In the genomic region with DNA sequence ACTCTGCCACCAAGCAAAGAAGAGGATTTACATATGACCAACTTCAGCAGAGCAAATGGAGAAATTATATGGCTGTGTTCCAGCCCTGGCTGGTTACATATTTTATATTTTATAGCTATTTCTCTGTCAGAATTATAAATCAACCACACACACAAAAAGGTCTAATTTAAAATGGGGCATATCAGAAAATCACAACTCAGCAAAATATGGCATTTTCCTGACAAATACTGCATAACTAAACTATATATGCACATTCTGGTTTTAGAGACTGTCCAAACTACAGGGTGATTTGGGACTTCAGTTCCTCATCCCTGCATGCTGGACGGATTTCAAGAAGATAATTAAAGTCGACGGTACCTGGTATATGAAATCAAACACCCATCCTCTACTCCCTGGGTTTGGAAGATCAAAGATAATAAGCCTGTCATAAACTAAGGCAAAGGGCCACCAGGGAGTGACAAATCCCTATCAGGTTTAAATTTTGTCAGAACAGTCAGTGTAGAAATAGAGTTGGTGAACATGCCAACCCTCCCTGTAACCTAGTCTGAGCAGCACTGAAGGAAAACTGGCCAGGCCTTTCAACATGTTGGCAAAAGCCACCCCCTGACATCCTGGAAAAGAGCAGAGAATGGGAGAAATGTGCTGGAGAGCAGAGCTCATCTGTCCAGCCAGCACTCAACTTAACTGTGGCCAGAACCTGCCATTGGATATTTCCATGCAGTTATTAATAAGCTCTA, we compare ENCODE assay signal across 31 cellular contexts.
DNase-seq lines count a peak whose midpoint lies in the region; ATAC-seq, FAIRE-seq and TF ChIP-seq lines count a peak whose summit lies in the region.
"Had no signal": no experiment of that assay in that cellular context is flagged by ENCODE, and none has a peak within 500 bp of the region (broad histone marks: within the 10 kb centered on the region; RNA-seq: fewer than 3 reads in every experiment).

No MANE protein-coding gene starts in this region.

- no peak overlapping the region for H3K56ac ChIP-seq in IMR-90 (ENCODE audit: extremely low read depth, insufficient read depth, low read length)

- TF ChIP-seq EP300 in HepG2 (IDR thresholded peaks at IDR 0.05; ENCODE audit: low read depth in 2 of 2, low read length in 2 of 2) (no peak), HepG2 (CRISPR knock-in tag; IDR thresholded peaks at IDR 0.05; ENCODE audit: borderline replicate concordance) (no peak)

- H4K8ac ChIP-seq in IMR-90 (ENCODE audit: low read depth in 2 of 2, low read length in 2 of 2): no peak overlapping the region

- no peak overlapping the region for H3K4ac ChIP-seq in IMR-90 (ENCODE audit: low read depth, low read length)

- CTCF ChIA-PET in IMR-90 (lab: Yijun Ruan, JAX): interaction anchor here (0.6 kb wide), 2 partner anchors 15 to 63 kb away, joined by 3 to 4 read pairs; no protein-coding TSS in a partner anchor
- CTCF ChIA-PET in HepG2 (lab: Yijun Ruan, JAX; ENCODE audit: low intra/inter-chr PET ratio, low total read pairs): no interaction called here
- CTCF ChIA-PET in CD4-positive, alpha-beta T cell (lab: Charles Lee): no interaction called here

- H3K9me3 ChIP-seq in IMR-90 (ENCODE audit: control insufficient read depth, insufficient read depth, low read length) (no peaks in the 10 kb centered on the region), HepG2 (ENCODE audit: low read length) (no peaks in the 10 kb centered on the region)
- no peaks in the 10 kb centered on the region for H3K9me3 ChIP-seq in CD4-positive, alpha-beta T cell (ENCODE audit: control insufficient read depth, low read length)
- H3K9me3 ChIP-seq: BLaER1, lower lobe of right lung, right atrium auricular region, SK-N-SH, transverse colon had no signal

- BruUV-seq in IMR-90 (replicated peaks; lab: Mats Ljungman, UMichigan) (no TSS peak), HepG2 (replicated peaks; lab: Mats Ljungman, UMichigan) (no TSS peak)

- H3K9ac ChIP-seq in IMR-90 (ENCODE audit: low read depth, low read length) (no peak overlapping the region), HepG2 (ENCODE audit: insufficient read depth, low read depth, low read length) (no peak overlapping the region)
- H3K9ac ChIP-seq: BLaER1, SK-N-SH had no signal

- WGBS in IMR-90 (ENCODE audit: extremely low coverage in 2 of 2, insufficient read length in 1 of 2), 2 experiments: no CpG with 5 or more reads among the region's 3 CpGs
- 89% methylated on average over 3 of the region's 3 CpGs for WGBS in HepG2 (ENCODE audit: low lambda C conversion rate)

- TF ChIP-seq CTCF in IMR-90 (conservative IDR thresholded peaks at IDR 0.05; ENCODE audit: low read depth, low read length) (no peak), VCaP (conservative IDR thresholded peaks at IDR 0.05) (peak; percentile 12; the same call in 1 of the 2 replicates), HepG2 (CRISPR knock-in tag; IDR thresholded peaks at IDR 0.05) (no peak), endothelial cell (IDR thresholded peaks at IDR 0.05; ENCODE audit: unreplicated experiment) (no peak)
- TF ChIP-seq CTCF in CD4-positive, alpha-beta T cell (IDR thresholded peaks at IDR 0.05): no peak

- H3K4me2 ChIP-seq in IMR-90 (ENCODE audit: low read depth, low read length) (no peak overlapping the region), HepG2 (ENCODE audit: low read depth, low read length) (no peak overlapping the region)
- H3K4me2 ChIP-seq: BLaER1, SK-N-SH had no signal

- no peak overlapping the region for H2AFZ ChIP-seq in IMR-90 (replicated peaks; ENCODE audit: low read length, poor library complexity)
- no peak overlapping the region for H2AFZ ChIP-seq in HepG2 (ENCODE audit: low read length)

- in situ Hi-C loops in IMR-90 (cut with MboI; ENCODE audit: low sequenced_read_pairs) (no loop called here), HepG2 (cut with HindIII; ENCODE audit: extremely low pct_ligation_motif_present, low pct_unique_long_range_greater_than_20kb) (no loop called here)

- H3K23ac ChIP-seq in IMR-90 (ENCODE audit: low read depth, low read length): no peak overlapping the region

- no peaks in the 10 kb centered on the region for H3K79me2 ChIP-seq in HepG2 (ENCODE audit: insufficient read depth, low read length)

- no peak overlapping the region for H2BK120ac ChIP-seq in IMR-90 (ENCODE audit: low read depth, low read length)

- H3K4me1 ChIP-seq in IMR-90 (ENCODE audit: control insufficient read depth, insufficient read depth, low read length) (no peaks in the 10 kb centered on the region), HepG2 (ENCODE audit: insufficient read depth, low read length) (peaks cover 47% of the 10 kb centered on the region)
- H3K4me1 ChIP-seq: BLaER1, right atrium auricular region had no signal

- no peaks in the 10 kb centered on the region for H3K9me1 ChIP-seq in IMR-90 (ENCODE audit: insufficient read depth, low read length)

- dilution Hi-C loops in IMR-90 (cut with HindIII; ENCODE audit: low sequenced_read_pairs, unreplicated experiment): no loop called here

- H3K4me3 ChIP-seq in IMR-90 (ENCODE audit: insufficient read depth, low read depth, low read length) (no peak overlapping the region), HepG2 (replicated peaks in 1 of 3; ENCODE audit: insufficient read depth in 1 of 3, low read depth in 2 of 3, low read length in 3 of 3) (no peak overlapping the region)
- H3K4me3 ChIP-seq: BLaER1, heart right ventricle, lower lobe of right lung, right atrium auricular region, transverse colon had no signal

- H2BK5ac ChIP-seq in IMR-90 (ENCODE audit: low read depth, low read length, poor library complexity, severe bottlenecking): no peak overlapping the region

- no peak overlapping the region for H2AK5ac ChIP-seq in IMR-90 (ENCODE audit: low read depth, low read length)

- H4K20me1 ChIP-seq in IMR-90 (ENCODE audit: insufficient read depth, low read length) (no peaks in the 10 kb centered on the region), HepG2 (ENCODE audit: insufficient read depth, low read length) (no peaks in the 10 kb centered on the region)
- H4K20me1 ChIP-seq: BLaER1 had no signal

- peaks cover 11% of the 10 kb centered on the region for H3K4me1 Mint-ChIP-seq in endothelial cell (ENCODE audit: unreplicated experiment)
- peaks cover 23% of the 10 kb centered on the region for H3K4me1 Mint-ChIP-seq in CD4-positive, alpha-beta T cell (ENCODE audit: low read depth)
- H3K4me1 Mint-ChIP-seq: activated CD8-positive, alpha-beta memory T cell treated with anti-CD3 and anti-CD28 coated beads, Interleukin-2, amount 10 ng/mL, durations not matched to agents 7 days and 5 days had no signal

- no peak overlapping the region for H2BK15ac ChIP-seq in IMR-90 (ENCODE audit: low read depth, low read length)

- no peak overlapping the region for H2BK20ac ChIP-seq in IMR-90 (ENCODE audit: low read depth, low read length)

- POLR2A ChIA-PET in IMR-90 (lab: Charles Lee; ENCODE audit: unreplicated experiment) (no interaction called here), HepG2 (lab: Yijun Ruan, JAX) (no interaction called here)
- POLR2A ChIA-PET in CD4-positive, alpha-beta T cell (lab: Charles Lee): no interaction called here

- no peak overlapping the region for H3K4me3 Mint-ChIP-seq in endothelial cell (ENCODE audit: unreplicated experiment)
- H3K4me3 Mint-ChIP-seq in CD4-positive, alpha-beta T cell: no peak overlapping the region
- H3K4me3 Mint-ChIP-seq: activated CD8-positive, alpha-beta memory T cell treated with anti-CD3 and anti-CD28 coated beads, Interleukin-2, amount 10 ng/mL, durations not matched to agents 7 days and 5 days; activated naive CD8-positive, alpha-beta T cell treated with anti-CD3 and anti-CD28 coated beads, Interleukin-2, amount 50 U/mL, for 24 hours; activated T-cell treated with anti-CD3 and anti-CD28 coated beads, Interleukin-2, amount 50 U/mL, for 4 hours; dendritic cell treated with granulocyte-macrophage colony-stimulating factor and Interleukin-4, amounts not matched to agents 40 ng/mL and 50 ng/mL, for 4 days; natural killer cell; T-helper 1 cell treated with Interleukin-12 subunit alpha and Interleukin-12 subunit beta and Interleukin-4 antibody, amounts not matched to agents 30 μg/mL and 1 μg/mL, for 36 hours had no signal

- H4K91ac ChIP-seq in IMR-90 (ENCODE audit: insufficient read depth, low read depth, low read length): no peak overlapping the region

- no peak overlapping the region for H4K5ac ChIP-seq in IMR-90 (ENCODE audit: low read depth, low read length)

- DNase-seq in IMR-90 (no peak), HepG2 (ENCODE audit: low spot score) (no peak), sciatic nerve (ENCODE audit: low spot score) (no peak), endothelial cell (ENCODE audit: low spot score) (no peak), occipital lobe (lab: John Stamatoyannopoulos, UW) (no peak)
- DNase-seq in CD4-positive, alpha-beta T cell: no peak
- DNase-seq: activated CD4-positive, alpha-beta T cell treated with anti-CD3 and anti-CD28 coated beads, Interleukin-2, amount 50 U/mL, for 1 hour; activated CD4-positive, CD25-positive, alpha-beta regulatory T cell; activated CD8-positive, alpha-beta memory T cell treated with anti-CD3 and anti-CD28 coated beads, Interleukin-2, amount 10 ng/mL, durations not matched to agents 7 days and 5 days; activated naive CD8-positive, alpha-beta T cell treated with anti-CD3 and anti-CD28 coated beads, Interleukin-2, amount 50 U/mL, for 24 hours; activated T-cell treated with anti-CD3 and anti-CD28 coated beads, Interleukin-2, amount 50 U/mL, for 4 hours; DMS153; foreskin fibroblast; heart right ventricle; Kasumi-1; lower lobe of right lung; natural killer cell; NCI-H1694; NCI-H2171; NCI-H524; PC-3; SK-N-SH; stimulated activated CD4-positive, alpha-beta T cell treated with anti-CD3 and anti-CD28 coated beads, Interleukin-4, amount 100 ng/mL, for 24 hours; transverse colon had no signal

- FAIRE-seq in HepG2 (lab: Jason Lieb, UNC): no peak

- no peak overlapping the region for H3K18ac ChIP-seq in IMR-90 (ENCODE audit: low read depth, low read length)

- H3K27ac ChIP-seq in IMR-90 (ENCODE audit: insufficient read depth, low read length) (no peak overlapping the region), VCaP (peak overlapping the region; percentile 24; the same call in 1 of the 2 replicates), HepG2 (ENCODE audit: extremely low read length, insufficient read depth, low read length) (no peak overlapping the region)
- no peak overlapping the region for H3K27ac ChIP-seq in CD4-positive, alpha-beta T cell (ENCODE audit: low read depth, low read length)
- H3K27ac ChIP-seq: BLaER1, heart right ventricle, lower lobe of right lung, right atrium auricular region had no signal

- H3K27me3 ChIP-seq in IMR-90 (ENCODE audit: control insufficient read depth, insufficient read depth, low read length) (peaks cover 25% of the 10 kb centered on the region), HepG2 (ENCODE audit: control insufficient read depth in 1 of 2, insufficient read depth in 2 of 2, low read length in 2 of 2) (no peaks in the 10 kb centered on the region)
- no peaks in the 10 kb centered on the region for H3K27me3 ChIP-seq in CD4-positive, alpha-beta T cell (ENCODE audit: control insufficient read depth, insufficient read depth, low read length)
- H3K27me3 ChIP-seq: BLaER1, heart right ventricle, right atrium auricular region, transverse colon had no signal

- no peak overlapping the region for H2AK9ac ChIP-seq in IMR-90 (replicated peaks; ENCODE audit: low read depth, low read length, poor library complexity)

- H3K36me3 Mint-ChIP-seq in endothelial cell (ENCODE audit: low read depth, unreplicated experiment): no peaks in the 10 kb centered on the region
- H3K36me3 Mint-ChIP-seq in CD4-positive, alpha-beta T cell (ENCODE audit: low read depth): no peaks in the 10 kb centered on the region
- H3K36me3 Mint-ChIP-seq: activated CD8-positive, alpha-beta memory T cell treated with anti-CD3 and anti-CD28 coated beads, Interleukin-2, amount 10 ng/mL, durations not matched to agents 7 days and 5 days; natural killer cell had no signal

- H3K9me3 Mint-ChIP-seq in endothelial cell (ENCODE audit: unreplicated experiment): no peaks in the 10 kb centered on the region
- no peaks in the 10 kb centered on the region for H3K9me3 Mint-ChIP-seq in CD4-positive, alpha-beta T cell
- H3K9me3 Mint-ChIP-seq: activated naive CD8-positive, alpha-beta T cell treated with anti-CD3 and anti-CD28 coated beads, Interleukin-2, amount 50 U/mL, for 24 hours; activated T-cell treated with anti-CD3 and anti-CD28 coated beads, Interleukin-2, amount 50 U/mL, for 4 hours; dendritic cell treated with granulocyte-macrophage colony-stimulating factor and Interleukin-4, amounts not matched to agents 40 ng/mL and 50 ng/mL, for 4 days; natural killer cell; T-helper 1 cell treated with Interleukin-12 subunit alpha and Interleukin-12 subunit beta and Interleukin-4 antibody, amounts not matched to agents 30 μg/mL and 1 μg/mL, for 36 hours had no signal

- H3K14ac ChIP-seq in IMR-90 (replicated peaks; ENCODE audit: low read depth, low read length): no peak overlapping the region

- TF ChIP-seq POLR2A in IMR-90 (IDR thresholded peaks at IDR 0.05; ENCODE audit: low read depth, low read length) (no peak), HepG2 (IDR thresholded peaks at IDR 0.05; ENCODE audit: insufficient read depth in 1 of 2, low read depth in 2 of 2, low read length in 2 of 2) (no peak)

- H3K27me3 Mint-ChIP-seq in endothelial cell (ENCODE audit: unreplicated experiment): no peaks in the 10 kb centered on the region
- H3K27me3 Mint-ChIP-seq in CD4-positive, alpha-beta T cell: no peaks in the 10 kb centered on the region
- H3K27me3 Mint-ChIP-seq: dendritic cell treated with granulocyte-macrophage colony-stimulating factor and Interleukin-4, amounts not matched to agents 40 ng/mL and 50 ng/mL, for 4 days had no signal

- TF ChIP-seq RAD21 in IMR-90 (IDR thresholded peaks at IDR 0.05; ENCODE audit: low read length): no peak
- TF ChIP-seq RAD21 in HepG2 (CRISPR knock-in tag; IDR thresholded peaks at IDR 0.05): no peak

- no peaks in the 10 kb centered on the region for H3K79me1 ChIP-seq in IMR-90 (ENCODE audit: low read depth in 1 of 2, low read length in 2 of 2)

- no peak overlapping the region for H3K27ac Mint-ChIP-seq in endothelial cell (ENCODE audit: unreplicated experiment)
- H3K27ac Mint-ChIP-seq in CD4-positive, alpha-beta T cell: no peak overlapping the region
- H3K27ac Mint-ChIP-seq: activated CD8-positive, alpha-beta memory T cell treated with anti-CD3 and anti-CD28 coated beads, Interleukin-2, amount 10 ng/mL, durations not matched to agents 7 days and 5 days; activated naive CD8-positive, alpha-beta T cell treated with anti-CD3 and anti-CD28 coated beads, Interleukin-2, amount 50 U/mL, for 24 hours; dendritic cell treated with granulocyte-macrophage colony-stimulating factor and Interleukin-4, amounts not matched to agents 40 ng/mL and 50 ng/mL, for 4 days; natural killer cell; T-helper 1 cell treated with Interleukin-12 subunit alpha and Interleukin-12 subunit beta and Interleukin-4 antibody, amounts not matched to agents 30 μg/mL and 1 μg/mL, for 36 hours had no signal

- no peak for ATAC-seq in IMR-90 (ENCODE audit: low read depth)
- ATAC-seq in HepG2: no peak
- ATAC-seq in sciatic nerve: peak; percentile 21
- no peak for ATAC-seq in esophagus mucosa
- no peak for ATAC-seq in CD4-positive, alpha-beta T cell (ENCODE audit: poor library complexity)
- ATAC-seq: activated CD8-positive, alpha-beta memory T cell treated with anti-CD3 and anti-CD28 coated beads, Interleukin-2, amount 10 ng/mL, durations not matched to agents 7 days and 5 days; activated naive CD8-positive, alpha-beta T cell treated with anti-CD3 and anti-CD28 coated beads, Interleukin-2, amount 50 U/mL, for 24 hours; activated T-cell treated with anti-CD3 and anti-CD28 coated beads, Interleukin-2, amount 50 U/mL, for 4 hours; HCT116; lower lobe of right lung; PC-3 had no signal

- intact Hi-C loops in IMR-90 (cut with micrococcal nuclease) (no loop called here), HepG2 (cut with micrococcal nuclease; ENCODE audit: unreplicated experiment) (loop anchor here (5.0 kb wide), 1 partner anchor 178 kb away; no protein-coding TSS in a partner anchor), sciatic nerve (cut with DNase I) (no loop called here)
- intact Hi-C loops in CD4-positive, alpha-beta T cell (cut with DNase I, micrococcal nuclease): no loop called here

- H3K36me3 ChIP-seq in IMR-90 (ENCODE audit: control insufficient read depth, insufficient read depth, low read length) (no peaks in the 10 kb centered on the region), HepG2 (replicated peaks in 1 of 2; ENCODE audit: control insufficient read depth in 1 of 2, insufficient read depth in 2 of 2, low read length in 2 of 2) (no peaks in the 10 kb centered on the region)
- H3K36me3 ChIP-seq: BLaER1, heart right ventricle, lower lobe of right lung, right atrium auricular region, transverse colon had no signal
